Comparison of ENCODE assay signal across 12 cellular contexts in genomic region chr2:159157361-159158045, GRCh38.
DNase-seq lines count a peak whose midpoint lies in the region; ATAC-seq and TF ChIP-seq lines count a peak whose summit lies in the region.
"Had no signal": no experiment of that assay in that cellular context is flagged by ENCODE, and none has a peak within 500 bp of the region (broad histone marks: within the 10 kb centered on the region; RNA-seq: fewer than 3 reads in every experiment).

No MANE protein-coding gene starts in this region.

- DNase-seq in activated naive CD4-positive, alpha-beta T cell treated with anti-CD3 and anti-CD28 coated beads for 36 hours, result peak; percentile 64
- no peak for DNase-seq in activated naive CD4-positive, alpha-beta T cell treated with Interleukin-2 at 50 U/mL for 16 hours
- DNase-seq in IMR-90 (peak; percentile 14), esophagus squamous epithelium (lab: John Stamatoyannopoulos, UW) (no peak), upper lobe of left lung (no peak), PC-9 (no peak), KBM-7 (no peak)
- DNase-seq: activated CD4-positive, alpha-beta memory T cell treated with anti-CD3 and anti-CD28 coated beads for 36 hours; DMS79 treated with DMSO at 0.1 percent for 48 hours; NCI-H1092 treated with DMSO at 0.1 percent for 48 hours had no signal

- H3K18ac ChIP-seq in IMR-90 (ENCODE audit: low read depth, low read length), result no peak overlapping the region

- H4K91ac ChIP-seq in IMR-90 (ENCODE audit: insufficient read depth, low read depth, low read length), result no peak overlapping the region; the same call in 1 of the 2 replicates

- intact Hi-C loops in activated naive CD4-positive, alpha-beta T cell treated with anti-CD3 and anti-CD28 coated beads for 36 hours (cut with micrococcal nuclease), result no loop called here
- intact Hi-C loops in IMR-90 (cut with micrococcal nuclease) (no loop called here), esophagus squamous epithelium (cut with DNase I) (no loop called here), PC-9 (cut with micrococcal nuclease; ENCODE audit: unreplicated experiment) (no loop called here)

- H2AFZ ChIP-seq in IMR-90 (replicated peaks; ENCODE audit: low read length, poor library complexity) (no peak overlapping the region), PC-9 (no peak overlapping the region)

- no peak overlapping the region for H2BK5ac ChIP-seq in IMR-90 (ENCODE audit: low read depth, low read length, poor library complexity, severe bottlenecking)

- peaks cover 17% of the 10 kb centered on the region for H3K4me1 ChIP-seq in IMR-90 (ENCODE audit: control insufficient read depth, insufficient read depth, low read length)
- H3K4me1 ChIP-seq in esophagus squamous epithelium, result peaks cover 28 to 80% (median 37%) of the 10 kb centered on the region in 3 donors
- H3K4me1 ChIP-seq in upper lobe of left lung, result peaks cover 41 to 59% (median 43%) of the 10 kb centered on the region in 4 donors
- H3K4me1 ChIP-seq in PC-9 (replicated peaks; ENCODE audit: insufficient read depth), result peaks cover 39% of the 10 kb centered on the region

- TF ChIP-seq POLR2A in IMR-90 (IDR thresholded peaks at IDR 0.05; ENCODE audit: low read depth, low read length), result no peak
- no peak for TF ChIP-seq POLR2A in esophagus squamous epithelium (IDR thresholded peaks at IDR 0.05)
- no peak for TF ChIP-seq POLR2A in upper lobe of left lung (IDR thresholded peaks at IDR 0.05)

- TF ChIP-seq CTCF in IMR-90 (conservative IDR thresholded peaks at IDR 0.05; ENCODE audit: low read depth, low read length) (no peak), esophagus squamous epithelium (IDR thresholded peaks at IDR 0.05) (peak in 1 of 6 experiments; percentile 33), upper lobe of left lung (IDR thresholded peaks at IDR 0.05) (no peak), PC-9 (conservative IDR thresholded peaks at IDR 0.05) (no peak)

- no peak overlapping the region for H4K5ac ChIP-seq in IMR-90 (ENCODE audit: low read depth, low read length)

- peaks cover 7 to 38% of the 10 kb centered on the region in 2 experiments; a peak in 3 of 4 replicates for H3K79me1 ChIP-seq in IMR-90 (ENCODE audit: low read depth in 1 of 2, low read length in 2 of 2)

- no peak overlapping the region for H3K56ac ChIP-seq in IMR-90 (ENCODE audit: extremely low read depth, insufficient read depth, low read length)

- no peaks in the 10 kb centered on the region for H3K9me2 ChIP-seq in PC-9 (ENCODE audit: insufficient read depth)

- H3K27me3 Mint-ChIP-seq in activated naive CD4-positive, alpha-beta T cell treated with anti-CD3 and anti-CD28 coated beads for 36 hours (ENCODE audit: low read depth), result no peaks in the 10 kb centered on the region

- no peak for TF ChIP-seq EP300 in upper lobe of left lung (IDR thresholded peaks at IDR 0.05)

- H3K4me2 ChIP-seq in IMR-90 (ENCODE audit: low read depth, low read length) (no peak overlapping the region), PC-9 (no peak overlapping the region)

- no peak overlapping the region for H3K14ac ChIP-seq in IMR-90 (replicated peaks; ENCODE audit: low read depth, low read length)

- H3K4me1 Mint-ChIP-seq in activated naive CD4-positive, alpha-beta T cell treated with anti-CD3 and anti-CD28 coated beads for 36 hours (ENCODE audit: low read depth), result peaks cover 27% of the 10 kb centered on the region

- BruUV-seq in IMR-90 (replicated peaks; lab: Mats Ljungman, UMichigan) (no TSS peak), PC-9 (replicated peaks; lab: Mats Ljungman, UMichigan) (no TSS peak)

- ATAC-seq in IMR-90 (ENCODE audit: low read depth), result peak; percentile 69
- no peak for ATAC-seq in upper lobe of left lung (ENCODE audit: low FRiP score in 2 of 2)
- no peak for ATAC-seq in HG03045 (IDR thresholded peaks at IDR 0.05; ENCODE audit: unreplicated experiment)

- H3K23ac ChIP-seq in IMR-90 (ENCODE audit: low read depth, low read length), result no peak overlapping the region

- H4K8ac ChIP-seq in IMR-90 (ENCODE audit: low read depth in 2 of 2, low read length in 2 of 2), result no peak overlapping the region

- H3K36me3 Mint-ChIP-seq in activated naive CD4-positive, alpha-beta T cell treated with anti-CD3 and anti-CD28 coated beads for 36 hours (ENCODE audit: low read depth), result no peaks in the 10 kb centered on the region
- H3K36me3 Mint-ChIP-seq: activated CD4-positive, alpha-beta memory T cell treated with anti-CD3 and anti-CD28 coated beads for 36 hours had no signal

- H2AK5ac ChIP-seq in IMR-90 (ENCODE audit: low read depth, low read length), result no peak overlapping the region

- TF ChIP-seq RAD21 in IMR-90 (IDR thresholded peaks at IDR 0.05; ENCODE audit: low read length), result no peak

- no peak overlapping the region for H2AK9ac ChIP-seq in IMR-90 (replicated peaks; ENCODE audit: low read depth, low read length, poor library complexity)

- in situ Hi-C loops in IMR-90 (cut with MboI; ENCODE audit: low sequenced_read_pairs), result no loop called here
- in situ Hi-C loops in KBM-7 (cut with MboI; ENCODE audit: low pct_unique_long_range_greater_than_20kb, low sequenced_read_pairs), result no loop called here

- dilution Hi-C loops in IMR-90 (cut with HindIII; ENCODE audit: low sequenced_read_pairs, unreplicated experiment), result no loop called here

- H3K4ac ChIP-seq in IMR-90 (ENCODE audit: low read depth, low read length), result peak overlapping the region; percentile 8; the same call in 1 of the 2 replicates

- no peak overlapping the region for H2BK120ac ChIP-seq in IMR-90 (ENCODE audit: low read depth, low read length)

- H3K27me3 ChIP-seq in IMR-90 (ENCODE audit: control insufficient read depth, insufficient read depth, low read length), result no peaks in the 10 kb centered on the region
- H3K27me3 ChIP-seq in esophagus squamous epithelium, result no peaks in the 10 kb centered on the region
- H3K27me3 ChIP-seq in upper lobe of left lung, result no peaks in the 10 kb centered on the region
- H3K27me3 ChIP-seq in PC-9 (ENCODE audit: insufficient read depth, low read depth), result no peaks in the 10 kb centered on the region

- CTCF ChIA-PET in activated naive CD4-positive, alpha-beta T cell treated with anti-CD3 and anti-CD28 coated beads for 36 hours (lab: Charles Lee), result no interaction called here
- CTCF ChIA-PET in IMR-90 (lab: Yijun Ruan, JAX), result interaction anchor here (0.6 kb wide), 1 partner anchor 246 kb away, joined by 3 read pairs; no protein-coding TSS in a partner anchor
- CTCF ChIA-PET in PC-9 (lab: Charles Lee), result no interaction called here

- H3K36me3 ChIP-seq in IMR-90 (ENCODE audit: control insufficient read depth, insufficient read depth, low read length), result peaks cover 24% of the 10 kb centered on the region
- H3K36me3 ChIP-seq in esophagus squamous epithelium, result peaks cover 0 to 21% (median 4%) of the 10 kb centered on the region in 3 donors
- H3K36me3 ChIP-seq in upper lobe of left lung, result peaks cover 0 to 11% (median 1%) of the 10 kb centered on the region in 4 donors
- no peaks in the 10 kb centered on the region for H3K36me3 ChIP-seq in PC-9 (ENCODE audit: low read depth)

- no peaks in the 10 kb centered on the region for H3K9me3 ChIP-seq in IMR-90 (ENCODE audit: control insufficient read depth, insufficient read depth, low read length)
- no peaks in the 10 kb centered on the region for H3K9me3 ChIP-seq in esophagus squamous epithelium
- H3K9me3 ChIP-seq in upper lobe of left lung, result no peaks in the 10 kb centered on the region
- no peaks in the 10 kb centered on the region for H3K9me3 ChIP-seq in PC-9 (ENCODE audit: insufficient read depth, low read depth)

- H3K4me3 ChIP-seq in IMR-90 (ENCODE audit: insufficient read depth, low read depth, low read length), result no peak overlapping the region
- H3K4me3 ChIP-seq in esophagus squamous epithelium, result peak overlapping the region in 1 of 4 donors; percentile 5
- H3K4me3 ChIP-seq in upper lobe of left lung, result no peak overlapping the region
- H3K4me3 ChIP-seq in PC-9, result no peak overlapping the region

- no peaks in the 10 kb centered on the region for H3K9me3 Mint-ChIP-seq in activated naive CD4-positive, alpha-beta T cell treated with anti-CD3 and anti-CD28 coated beads for 36 hours
- H3K9me3 Mint-ChIP-seq: activated CD4-positive, alpha-beta memory T cell treated with anti-CD3 and anti-CD28 coated beads for 36 hours; endodermal cell had no signal

- H3K9ac ChIP-seq in IMR-90 (ENCODE audit: low read depth, low read length), result no peak overlapping the region

- no peak overlapping the region for H2BK20ac ChIP-seq in IMR-90 (ENCODE audit: low read depth, low read length)

- H3K79me2 ChIP-seq in PC-9 (ENCODE audit: low read depth), result peaks cover 21% of the 10 kb centered on the region

- H3K27ac ChIP-seq in IMR-90 (ENCODE audit: insufficient read depth, low read length) (no peak overlapping the region), esophagus squamous epithelium (peak overlapping the region; percentile 85 to 92 (median 88)), upper lobe of left lung (peak overlapping the region; percentile 6 to 58 (median 44)), PC-9 (no peak overlapping the region)

- peaks cover 35% of the 10 kb centered on the region for H3F3A ChIP-seq in PC-9 (ENCODE audit: insufficient read depth, low read depth)

- H3K9me1 ChIP-seq in IMR-90 (ENCODE audit: insufficient read depth, low read length), result peaks cover 18% of the 10 kb centered on the region

- H4K20me1 ChIP-seq in IMR-90 (ENCODE audit: insufficient read depth, low read length), result no peaks in the 10 kb centered on the region
- no peaks in the 10 kb centered on the region for H4K20me1 ChIP-seq in PC-9 (ENCODE audit: insufficient read depth)

- POLR2A ChIA-PET in IMR-90 (lab: Charles Lee; ENCODE audit: unreplicated experiment), result no interaction called here
- POLR2A ChIA-PET in PC-9 (lab: Charles Lee; ENCODE audit: unreplicated experiment), result no interaction called here

- no peak overlapping the region for H3K27ac Mint-ChIP-seq in activated naive CD4-positive, alpha-beta T cell treated with anti-CD3 and anti-CD28 coated beads for 36 hours
- H3K27ac Mint-ChIP-seq: activated CD4-positive, alpha-beta memory T cell treated with anti-CD3 and anti-CD28 coated beads for 36 hours; endodermal cell had no signal

- no peak overlapping the region for H3K4me3 Mint-ChIP-seq in activated naive CD4-positive, alpha-beta T cell treated with anti-CD3 and anti-CD28 coated beads for 36 hours
- H3K4me3 Mint-ChIP-seq: activated CD4-positive, alpha-beta memory T cell treated with anti-CD3 and anti-CD28 coated beads for 36 hours; endodermal cell had no signal

- 96% methylated on average over 4 of the region's 9 CpGs; no CpG with 5 or more reads in 1 of the 2 experiments for WGBS in IMR-90 (ENCODE audit: extremely low coverage in 2 of 2, insufficient read length in 1 of 2), 2 experiments
- 22 to 29% methylated on average over 9 of the region's 9 CpGs for WGBS in esophagus squamous epithelium, 2 donors
- 65 to 73% methylated on average over 9 of the region's 9 CpGs for WGBS in upper lobe of left lung, 2 donors

- H2BK15ac ChIP-seq in IMR-90 (ENCODE audit: low read depth, low read length), result no peak overlapping the region

TF ChIP-seq in IMR-90, 13 proteins besides CTCF, POLR2A, EP300 and RAD21 (continues in another document):
- TF ChIP-seq RCOR1 (IDR thresholded peaks at IDR 0.05; ENCODE audit: insufficient replicate concordance, low read length), result no peak

Comparison
In these comparisons a context has a peak if more than half of its experiments do, and no peak if none do; other contexts are left out.
1. DNase-seq: peak in activated naive CD4-positive, alpha-beta T cell treated with anti-CD3 and anti-CD28 coated beads for 36 hours (single experiment) and IMR-90 (single experiment); none in activated naive CD4-positive, alpha-beta T cell treated with Interleukin-2 at 50 U/mL for 16 hours (single experiment), esophagus squamous epithelium (single experiment), upper lobe of left lung (0 of 2), PC-9 (0 of 2) and KBM-7 (single experiment).
2. H3K27ac ChIP-seq: peak in esophagus squamous epithelium (4 of 4) and upper lobe of left lung (4 of 4); none in IMR-90 (single experiment) and PC-9 (single experiment).